8 cellular contexts compared by ENCODE assay signal in genomic region chr16:49921791-49922456, GRCh38.
DNase-seq lines count a peak whose midpoint lies in the region; ATAC-seq, FAIRE-seq and TF ChIP-seq lines count a peak whose summit lies in the region.

No MANE protein-coding gene starts in this region.

- ATAC-seq in HG02840 (IDR thresholded peaks at IDR 0.05; ENCODE audit: low FRiP score, unreplicated experiment), result no peak

- H3K9me3 ChIP-seq in keratinocyte (ENCODE audit: control insufficient read depth, low read depth, low read length), result no peaks in the 10 kb centered on the region

- CTCF ChIA-PET in MCF 10A (lab: Yijun Ruan, JAX), result interaction anchor here (0.6 to 4.7 kb wide), 33 partner anchors 10 to 1240 kb away, joined by 3 to 45 read pairs (median 4); no protein-coding TSS in a partner anchor

- intact Hi-C loops in MCF 10A (cut with micrococcal nuclease), result loop anchor here (1.0 to 5.0 kb wide), 4 partner anchors 65 to 514 kb away; no protein-coding TSS in a partner anchor

- H3K36me3 Mint-ChIP-seq in MCF 10A (ENCODE audit: insufficient read depth, unreplicated experiment), result no peaks in the 10 kb centered on the region

- H3K4me1 ChIP-seq in keratinocyte (ENCODE audit: control insufficient read depth, extremely low read depth, insufficient read depth, low read length), result no peaks in the 10 kb centered on the region

- FAIRE-seq in D721Med (lab: Jason Lieb, UNC) (no peak), keratinocyte (lab: Jason Lieb, UNC) (no peak)

- peaks cover 21% of the 10 kb centered on the region for H3K27me3 Mint-ChIP-seq in MCF 10A (ENCODE audit: insufficient read depth, unreplicated experiment)

- dilution Hi-C loops in keratinocyte (cut with MboI; ENCODE audit: extremely low pct_ligation_motif_present, low sequenced_read_pairs), result no loop called here

- peak; percentile 40 for DNase-seq in D721Med (ENCODE audit: insufficient read length, low spot score)
- peak; percentile 32 for DNase-seq in Jurkat, Clone E6-1 (ENCODE audit: low read depth, low spot score)
- DNase-seq in SK-N-DZ (ENCODE audit: low spot score), result peak; percentile 71
- DNase-seq in MCF 10A (ENCODE audit: unreplicated experiment), result peak; percentile 60
- no peak for DNase-seq in keratinocyte (ENCODE audit: low read depth, low spot score)
- DNase-seq in stimulated activated CD4-positive, alpha-beta T cell treated with anti-CD3 and anti-CD28 coated beads, Interleukin-1b, Interleukin-23, amount 100 ng/mL, for 4 hours (ENCODE audit: low read depth in 2 of 2), result peak; percentile 12 to 19
- no peak for DNase-seq in RKO (ENCODE audit: low spot score)

- BruUV-seq in MCF 10A (replicated peaks; lab: Mats Ljungman, UMichigan), result no TSS peak

- no peaks in the 10 kb centered on the region for H4K20me1 ChIP-seq in keratinocyte (ENCODE audit: control insufficient read depth, extremely low read depth, insufficient read depth, low read length)

- no peak overlapping the region for H3K27ac ChIP-seq in keratinocyte (ENCODE audit: control insufficient read depth, insufficient read depth, low read length)

- no peaks in the 10 kb centered on the region for H3K27me3 ChIP-seq in keratinocyte (ENCODE audit: control insufficient read depth, extremely low read depth, insufficient read depth, low read length)

- no peaks in the 10 kb centered on the region for H3K9me3 Mint-ChIP-seq in MCF 10A (ENCODE audit: unreplicated experiment)

- no peak overlapping the region for H3K4me2 ChIP-seq in keratinocyte (ENCODE audit: control insufficient read depth, extremely low read depth, insufficient read depth, low read depth, low read length)

- no peak overlapping the region for H3K4me3 Mint-ChIP-seq in MCF 10A (ENCODE audit: unreplicated experiment)

- no peak overlapping the region for H3K9ac ChIP-seq in keratinocyte (ENCODE audit: control insufficient read depth, extremely low read depth, insufficient read depth, low read length)

- no peaks in the 10 kb centered on the region for H3K9me1 ChIP-seq in keratinocyte (ENCODE audit: control insufficient read depth, extremely low read depth, insufficient read depth, low read length)

- peak; percentile 85 for TF ChIP-seq CTCF in D721Med (IDR thresholded peaks at IDR 0.05; ENCODE audit: insufficient read depth, missing control alignments)
- peak; percentile 67 for TF ChIP-seq CTCF in MCF 10A (IDR thresholded peaks at IDR 0.05; ENCODE audit: unreplicated experiment)
- peak; percentile 37 to 73 (median 68) for TF ChIP-seq CTCF in keratinocyte (optimal IDR thresholded peaks at IDR 0.05 in 1 of 3, IDR thresholded peaks at IDR 0.05 in 1 of 3, conservative IDR thresholded peaks at IDR 0.05 in 1 of 3; ENCODE audit: extremely low read depth in 1 of 3, insufficient read depth in 2 of 3, low read length in 3 of 3)

- POLR2A ChIA-PET in MCF 10A (lab: Yijun Ruan, JAX), result interaction anchor here (0.5 to 1.2 kb wide), 3 partner anchors 10 to 787 kb away, joined by 3 to 4 read pairs (median 3); no protein-coding TSS in a partner anchor

- H3K4me3 ChIP-seq in Jurkat, Clone E6-1 (ENCODE audit: low read length), result no peak overlapping the region
- no peak overlapping the region for H3K4me3 ChIP-seq in keratinocyte (ENCODE audit: control insufficient read depth in 2 of 3, extremely low read depth in 1 of 3, insufficient read depth in 2 of 3, low read depth in 1 of 3, low read length in 3 of 3)

- no peak overlapping the region for H3K27ac Mint-ChIP-seq in MCF 10A (ENCODE audit: low read depth, unreplicated experiment)

- no peaks in the 10 kb centered on the region for H3K79me2 ChIP-seq in keratinocyte (ENCODE audit: control insufficient read depth, insufficient read depth, low read length)

- H2AFZ ChIP-seq in keratinocyte (ENCODE audit: control insufficient read depth, low read length), result no peak overlapping the region

- H3K36me3 ChIP-seq in keratinocyte (ENCODE audit: control insufficient read depth in 2 of 2, extremely low read depth in 1 of 2, insufficient read depth in 2 of 2, low read length in 2 of 2), result no peaks in the 10 kb centered on the region

- no peaks in the 10 kb centered on the region for H3K4me1 Mint-ChIP-seq in MCF 10A (ENCODE audit: insufficient read depth, unreplicated experiment)

Comparison
In these comparisons a context has a peak if more than half of its experiments do, and no peak if none do; other contexts are left out.
1. DNase-seq: peak in D721Med (single experiment), Jurkat, Clone E6-1 (single experiment), SK-N-DZ (single experiment), MCF 10A (single experiment) and stimulated activated CD4-positive, alpha-beta T cell treated with anti-CD3 and anti-CD28 coated beads, Interleukin-1b, Interleukin-23, amount 100 ng/mL, for 4 hours (2 of 2); none in keratinocyte (single experiment) and RKO (single experiment).
2. Peak in every context shown above with its lines, with median percentiles within 50 percentile points of each other: CTCF ChIP-seq.